In the genomic region with DNA sequence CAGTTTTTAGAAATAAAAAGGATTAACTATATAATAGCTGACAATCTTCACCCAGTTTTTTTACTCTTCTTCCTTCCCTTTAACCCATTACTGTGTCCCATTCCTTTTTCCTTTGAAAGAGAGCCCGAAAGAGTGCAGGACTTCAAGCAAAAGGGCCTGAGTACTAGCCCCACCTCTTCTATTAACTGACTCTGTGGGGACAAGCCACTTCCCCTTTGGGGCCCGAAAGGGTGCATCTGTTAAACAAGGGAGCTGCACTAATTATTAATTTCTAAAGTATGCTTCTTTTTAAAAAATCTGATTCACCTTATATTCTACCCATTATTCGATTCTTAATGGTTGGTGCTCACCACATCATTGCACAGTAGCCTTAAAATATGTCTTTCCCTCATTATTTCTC, we compare ENCODE assay signal across 9 cellular contexts. TPM values are rescaled to one million over a fixed set of nuclear protein-coding genes. Genes with fewer than 3 reads are reported as not detected.
A peak's percentile ranks its signal among the peaks of the same experiment; 100 is the strongest.
DNase-seq lines count a peak whose midpoint lies in the region; ATAC-seq and TF ChIP-seq lines count a peak whose summit lies in the region.
"Had no signal": no experiment of that assay in that cellular context is flagged by ENCODE, and none has a peak within 500 bp of the region (broad histone marks: within the 10 kb centered on the region; RNA-seq: fewer than 3 reads in every experiment).

No MANE protein-coding gene starts in this region.

- H4K20me1 ChIP-seq in DOHH2 (ENCODE audit: control insufficient read depth, insufficient read depth, low read depth, low read length), result peaks cover 13% of the 10 kb centered on the region

- H3K4me2 ChIP-seq in DOHH2 (ENCODE audit: low read length), result peak overlapping the region; percentile 98

- peaks cover 63% of the 10 kb centered on the region for H3K4me1 ChIP-seq in DOHH2 (ENCODE audit: control insufficient read depth, low read length)

- H3K27ac ChIP-seq in DOHH2 (ENCODE audit: low read depth, low read length), result peak overlapping the region; percentile 68

- no peaks in the 10 kb centered on the region for H3K9me3 ChIP-seq in DOHH2 (ENCODE audit: control insufficient read depth, insufficient read depth, low read length)

- peaks cover 92% of the 10 kb centered on the region for H3K79me2 ChIP-seq in DOHH2 (ENCODE audit: control insufficient read depth, low read length)

- peak overlapping the region; percentile 95 for H3K4me3 ChIP-seq in DOHH2 (ENCODE audit: low read length)

- H3F3A ChIP-seq in DOHH2 (ENCODE audit: control insufficient read depth, insufficient read depth), result peaks cover 15% of the 10 kb centered on the region

- no peaks in the 10 kb centered on the region for H3K27me3 ChIP-seq in DOHH2 (ENCODE audit: control insufficient read depth, low read length)

- DNase-seq in SKM-1 treated with dmso at 0.1 percent for 144 hours (lab: John Stamatoyannopoulos, UW; ENCODE audit: unreplicated experiment) (peak; percentile 31), medulla oblongata (ENCODE audit: extremely low spot score) (peak; percentile 37), superior temporal gyrus (ENCODE audit: extremely low spot score) (no peak), cerebellum (ENCODE audit: low spot score) (no peak), COLO668 (lab: John Stamatoyannopoulos, UW; ENCODE audit: unreplicated experiment) (no peak), ecto neural progenitor cell (ENCODE audit: low spot score) (no peak)

- TF ChIP-seq CTCF in DOHH2 (IDR thresholded peaks at IDR 0.05; ENCODE audit: low read depth, low read length, poor library complexity, severe bottlenecking), result no peak

- H3K9me2 ChIP-seq in DOHH2 (replicated peaks; ENCODE audit: control insufficient read depth, low read length), result no peaks in the 10 kb centered on the region

- H3K36me3 ChIP-seq in DOHH2 (ENCODE audit: control insufficient read depth, low read length), result peaks cover 20% of the 10 kb centered on the region

- ATAC-seq in GM21576 (IDR thresholded peaks at IDR 0.05; ENCODE audit: unreplicated experiment), result peak; percentile 33
- ATAC-seq: SK-N-SH treated with all-trans-retinoic acid at 6 μM for 48 hours had no signal

RNA-seq across cellular contexts. Expression of gene USP24, which starts 3.3 kb away (rescaled TPM):
- total RNA-seq in cerebellum, result 126 TPM

Comparison
In these comparisons a context has a peak if more than half of its experiments do, and no peak if none do; other contexts are left out.
1. DNase-seq: peak in SKM-1 treated with dmso at 0.1 percent for 144 hours (single experiment) and medulla oblongata (single experiment); none in superior temporal gyrus (single experiment), cerebellum (single experiment), COLO668 (single experiment) and ecto neural progenitor cell (single experiment).